ENCODE assay signal across 14 cellular contexts in genomic region chr20:38355161-38356012, GRCh38. TPM values are rescaled to one million over a fixed set of nuclear protein-coding genes. Genes with fewer than 3 reads are reported as not detected.
DNase-seq lines count a peak whose midpoint lies in the region; ATAC-seq and TF ChIP-seq lines count a peak whose summit lies in the region.
"Had no signal": no experiment of that assay in that cellular context is flagged by ENCODE, and none has a peak within 500 bp of the region (broad histone marks: within the 10 kb centered on the region; RNA-seq: fewer than 3 reads in every experiment).

No MANE protein-coding gene starts in this region.

- H3K4me1 ChIP-seq in IMR-90 (ENCODE audit: control insufficient read depth, insufficient read depth, low read length) (no peaks in the 10 kb centered on the region; the same call in 1 of the 2 replicates), testis (peaks cover 12% of the 10 kb centered on the region)

- H3K14ac ChIP-seq in IMR-90 (replicated peaks; ENCODE audit: low read depth, low read length): no peak overlapping the region

- ATAC-seq in IMR-90 (ENCODE audit: low read depth): no peak

- no peak overlapping the region for H2BK20ac ChIP-seq in IMR-90 (ENCODE audit: low read depth, low read length)

- no peak for TF ChIP-seq CTCF in IMR-90 (conservative IDR thresholded peaks at IDR 0.05; ENCODE audit: low read depth, low read length)
- no peak for TF ChIP-seq CTCF in testis (IDR thresholded peaks at IDR 0.05)

- no peaks in the 10 kb centered on the region for H3K79me1 ChIP-seq in IMR-90 (ENCODE audit: low read depth in 1 of 2, low read length in 2 of 2)

- H3K4me3 ChIP-seq in IMR-90 (ENCODE audit: insufficient read depth, low read depth, low read length) (no peak overlapping the region), testis (no peak overlapping the region)

- H3K36me3 ChIP-seq in IMR-90 (ENCODE audit: control insufficient read depth, insufficient read depth, low read length) (no peaks in the 10 kb centered on the region), testis (ENCODE audit: low read depth, missing control alignments) (no peaks in the 10 kb centered on the region)

- 87% methylated on average over 11 of the region's 18 CpGs; no CpG with 5 or more reads in 1 of the 2 experiments for WGBS in IMR-90 (ENCODE audit: extremely low coverage in 2 of 2, insufficient read length in 1 of 2), 2 experiments
- WGBS in testis, 2 donors: 81 to 85% methylated on average over 15 to 18 of the region's 18 CpGs

- no peak overlapping the region for H2BK5ac ChIP-seq in IMR-90 (ENCODE audit: low read depth, low read length, poor library complexity, severe bottlenecking)

- TF ChIP-seq RAD21 in IMR-90 (IDR thresholded peaks at IDR 0.05; ENCODE audit: low read length): no peak

- H3K9me3 ChIP-seq in IMR-90 (ENCODE audit: control insufficient read depth, insufficient read depth, low read length): no peaks in the 10 kb centered on the region
- H3K9me3 ChIP-seq in testis: no peaks in the 10 kb centered on the region

- intact Hi-C loops in IMR-90 (cut with micrococcal nuclease) (loop anchor here (1.0 kb wide), 1 partner anchor 126 kb away; no protein-coding TSS in a partner anchor), testis (cut with DNase I; ENCODE audit: low total_unique reads) (no loop called here)

- H4K20me1 ChIP-seq in IMR-90 (ENCODE audit: insufficient read depth, low read length): no peaks in the 10 kb centered on the region

- dilution Hi-C loops in IMR-90 (cut with HindIII; ENCODE audit: low sequenced_read_pairs, unreplicated experiment): no loop called here

- POLR2A ChIA-PET in IMR-90 (lab: Charles Lee; ENCODE audit: unreplicated experiment): no interaction called here

- no peak for TF ChIP-seq POLR2A in IMR-90 (IDR thresholded peaks at IDR 0.05; ENCODE audit: low read depth, low read length)
- TF ChIP-seq POLR2A in testis (IDR thresholded peaks at IDR 0.05): no peak

- H3K23ac ChIP-seq in IMR-90 (ENCODE audit: low read depth, low read length): no peak overlapping the region

- in situ Hi-C loops in IMR-90 (cut with MboI; ENCODE audit: low sequenced_read_pairs): no loop called here

- DNase-seq in ELR (ENCODE audit: low read depth): peak; percentile 28
- DNase-seq in IMR-90: no peak
- DNase-seq in anterior cingulate cortex (lab: John Stamatoyannopoulos, UW): peak in 49 of 58 donors; percentile 12 to 90 (median 51)
- peak; percentile 74 for DNase-seq in medulla oblongata (ENCODE audit: extremely low spot score)
- no peak for DNase-seq in activated CD4-positive, CD25-positive, alpha-beta regulatory T cell (lab: John Stamatoyannopoulos, UW)
- no peak for DNase-seq in testis
- no peak for DNase-seq in HuH-7.5 (ENCODE audit: low spot score)
- no peak for DNase-seq in SHP77 (lab: John Stamatoyannopoulos, UW)
- DNase-seq: DMS 273 treated with DMSO at 0.1 percent for 48 hours, HCEC 1CT, NCI-H1436 treated with DMSO at 0.1 percent for 48 hours, NCI-H524 treated with DMSO at 0.1 percent for 48 hours had no signal

- no peak overlapping the region for H4K8ac ChIP-seq in IMR-90 (ENCODE audit: low read depth in 2 of 2, low read length in 2 of 2)

- H2AK9ac ChIP-seq in IMR-90 (replicated peaks; ENCODE audit: low read depth, low read length, poor library complexity): no peak overlapping the region

- H3K4ac ChIP-seq in IMR-90 (ENCODE audit: low read depth, low read length): no peak overlapping the region

- H4K5ac ChIP-seq in IMR-90 (ENCODE audit: low read depth, low read length): no peak overlapping the region

- H4K91ac ChIP-seq in IMR-90 (ENCODE audit: insufficient read depth, low read depth, low read length): no peak overlapping the region

- H2BK15ac ChIP-seq in IMR-90 (ENCODE audit: low read depth, low read length): no peak overlapping the region

- H3K4me2 ChIP-seq in IMR-90 (ENCODE audit: low read depth, low read length): no peak overlapping the region

- H2AFZ ChIP-seq in IMR-90 (replicated peaks; ENCODE audit: low read length, poor library complexity): peak overlapping the region; percentile 44

- H2AK5ac ChIP-seq in IMR-90 (ENCODE audit: low read depth, low read length): no peak overlapping the region

- no peak overlapping the region for H3K27ac ChIP-seq in IMR-90 (ENCODE audit: insufficient read depth, low read length)
- no peak overlapping the region for H3K27ac ChIP-seq in testis

- no peaks in the 10 kb centered on the region for H3K9me1 ChIP-seq in IMR-90 (ENCODE audit: insufficient read depth, low read length)

- H3K56ac ChIP-seq in IMR-90 (ENCODE audit: extremely low read depth, insufficient read depth, low read length): no peak overlapping the region

- no peak overlapping the region for H3K9ac ChIP-seq in IMR-90 (ENCODE audit: low read depth, low read length)

- no peak overlapping the region for H3K18ac ChIP-seq in IMR-90 (ENCODE audit: low read depth, low read length)

- H2BK120ac ChIP-seq in IMR-90 (ENCODE audit: low read depth, low read length): no peak overlapping the region

- no TSS peak for BruUV-seq in IMR-90 (replicated peaks; lab: Mats Ljungman, UMichigan)

- H3K27me3 ChIP-seq in IMR-90 (ENCODE audit: control insufficient read depth, insufficient read depth, low read length): peaks cover 2% of the 10 kb centered on the region
- H3K27me3 ChIP-seq in testis: no peaks in the 10 kb centered on the region

- CTCF ChIA-PET in IMR-90 (lab: Yijun Ruan, JAX): no interaction called here

TF ChIP-seq in IMR-90, 13 proteins besides CTCF, POLR2A, EP300 and RAD21:
- TF ChIP-seq MXI1 (IDR thresholded peaks at IDR 0.05; ENCODE audit: borderline replicate concordance, low read depth, low read length) (no peak), ELK1 (IDR thresholded peaks at IDR 0.05; ENCODE audit: borderline replicate concordance, low read depth, low read length) (no peak), NFE2L2 (IDR thresholded peaks at IDR 0.05; ENCODE audit: low read depth, low read length) (no peak), CEBPB (IDR thresholded peaks at IDR 0.05; ENCODE audit: low read depth, low read length) (no peak), FOS (IDR thresholded peaks at IDR 0.05; ENCODE audit: low read depth, low read length) (no peak), SMC3 (IDR thresholded peaks at IDR 0.05; ENCODE audit: low read depth, low read length) (no peak), RCOR1 (IDR thresholded peaks at IDR 0.05; ENCODE audit: insufficient replicate concordance, low read length) (no peak), CHD1 (IDR thresholded peaks at IDR 0.05; ENCODE audit: low read depth, low read length) (no peak), RFX5 (IDR thresholded peaks at IDR 0.05; ENCODE audit: low read depth, low read length) (no peak), BHLHE40 (IDR thresholded peaks at IDR 0.05; ENCODE audit: low read depth, low read length) (no peak), MAFK (IDR thresholded peaks at IDR 0.05; ENCODE audit: low read depth, low read length) (no peak), MAZ (IDR thresholded peaks at IDR 0.05; ENCODE audit: borderline replicate concordance, low read depth, low read length) (no peak), USF2 (IDR thresholded peaks at IDR 0.05; ENCODE audit: low read depth, low read length) (no peak)
TF ChIP-seq in IMR-90: peak in this region for 0.

RNA-seq across cellular contexts. Expression of gene LBP, which starts 9.1 kb away (rescaled TPM):
- total RNA-seq in IMR-90 (2012; rRNA removed) (not detected in 2 replicates), testis (1 to 10 TPM in 1 of 2 donors, under 1 TPM in 1; 0.87 to 1.2 TPM)
- polyA plus RNA-seq in IMR-90 (2012; rRNA removed) (not detected in 2 replicates), testis (ENCODE audit: insufficient read depth, low read depth, low replicate concordance) (1.3 TPM)
- polyA plus RNA-seq in IMR-90 (2012; cell fraction: cytosol; rRNA removed): not detected in 2 replicates
- not detected in 2 replicates for polyA plus RNA-seq in IMR-90 (2012; cell fraction: nucleus; rRNA removed; ENCODE audit: low replicate concordance)
- total RNA-seq: activated naive CD8-positive, alpha-beta T cell treated with anti-CD3 and anti-CD28 coated beads, Interleukin-2, amount 10 ng/mL, durations not matched to agents 7 days and 5 days; mononuclear cell had no signal

RNA-seq across cellular contexts. Expression of gene BPI, which starts 51.4 kb away (rescaled TPM):
- total RNA-seq in IMR-90 (2012; rRNA removed): not detected in 2 replicates
- 0.05 and 0.06 TPM in 2 replicates for polyA plus RNA-seq in IMR-90 (2012; rRNA removed)
- polyA plus RNA-seq in IMR-90 (2012; cell fraction: cytosol; rRNA removed): 0.10 TPM in 1 of 2 replicates, not detected in the other
- 0.03 and 0.09 TPM in 2 replicates for polyA plus RNA-seq in IMR-90 (2012; cell fraction: nucleus; rRNA removed; ENCODE audit: low replicate concordance)
- 10 to 100 TPM in 1 of 2 donors, 1 to 10 TPM in 1; 9.3 to 17.5 TPM for total RNA-seq in testis
- 29.0 TPM for polyA plus RNA-seq in testis (ENCODE audit: insufficient read depth, low read depth, low replicate concordance)
- total RNA-seq: activated naive CD8-positive, alpha-beta T cell treated with anti-CD3 and anti-CD28 coated beads, Interleukin-2, amount 10 ng/mL, durations not matched to agents 7 days and 5 days had no signal

Comparison
In these comparisons a context has a peak if more than half of its experiments do, and no peak if none do; other contexts are left out.
1. DNase-seq: peak in ELR (single experiment), anterior cingulate cortex (49 of 58) and medulla oblongata (single experiment); none in IMR-90 (single experiment), activated CD4-positive, CD25-positive, alpha-beta regulatory T cell (0 of 4), testis (single experiment), HuH-7.5 (single experiment) and SHP77 (0 of 2).
2. RNA of gene BPI, which starts 51.4 kb away (total RNA-seq): 9.3 to 17.5 TPM in testis; not detected in IMR-90; every median in the first group is over 10 times any median in the second.